Comparison of ENCODE assay signal across 1 cellular context in the genomic region with DNA sequence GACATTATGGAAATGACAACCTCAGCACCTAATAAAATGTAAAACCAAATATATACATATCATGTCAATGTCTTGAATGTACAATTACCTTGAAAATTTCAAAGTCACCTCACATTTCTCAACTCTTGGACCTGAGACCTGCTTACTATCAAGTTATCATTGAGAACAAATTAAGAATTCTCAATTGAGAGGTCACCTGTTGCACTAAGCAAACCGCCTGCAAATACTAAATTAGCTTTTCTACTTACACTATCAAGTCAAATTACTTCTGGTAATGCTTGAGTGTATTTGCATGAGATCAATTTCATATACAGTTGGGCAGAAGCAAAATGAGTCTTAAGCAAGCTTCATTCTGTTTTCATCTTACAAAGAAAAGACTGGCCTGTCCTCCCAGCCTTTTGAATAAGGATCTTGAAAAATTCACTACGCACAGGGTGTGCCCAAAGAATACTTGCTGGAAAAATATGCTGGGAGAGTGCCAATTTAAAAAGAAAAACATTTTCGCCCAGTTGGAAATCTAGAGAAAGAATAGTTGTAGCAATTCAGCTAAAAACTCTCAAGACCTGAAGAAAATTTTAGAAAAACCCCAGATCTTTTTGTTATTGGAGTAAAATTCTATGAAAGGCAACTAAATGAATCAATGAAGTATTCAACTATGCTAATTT.
A peak's percentile ranks its signal among the peaks of the same experiment; 100 is the strongest.
TF ChIP-seq lines count a peak whose summit lies in the region.

No MANE protein-coding gene starts in this region.

TF ChIP-seq in GM12878, 131 proteins besides CTCF, POLR2A, EP300 and RAD21:
- TF ChIP-seq, protein P1, sequence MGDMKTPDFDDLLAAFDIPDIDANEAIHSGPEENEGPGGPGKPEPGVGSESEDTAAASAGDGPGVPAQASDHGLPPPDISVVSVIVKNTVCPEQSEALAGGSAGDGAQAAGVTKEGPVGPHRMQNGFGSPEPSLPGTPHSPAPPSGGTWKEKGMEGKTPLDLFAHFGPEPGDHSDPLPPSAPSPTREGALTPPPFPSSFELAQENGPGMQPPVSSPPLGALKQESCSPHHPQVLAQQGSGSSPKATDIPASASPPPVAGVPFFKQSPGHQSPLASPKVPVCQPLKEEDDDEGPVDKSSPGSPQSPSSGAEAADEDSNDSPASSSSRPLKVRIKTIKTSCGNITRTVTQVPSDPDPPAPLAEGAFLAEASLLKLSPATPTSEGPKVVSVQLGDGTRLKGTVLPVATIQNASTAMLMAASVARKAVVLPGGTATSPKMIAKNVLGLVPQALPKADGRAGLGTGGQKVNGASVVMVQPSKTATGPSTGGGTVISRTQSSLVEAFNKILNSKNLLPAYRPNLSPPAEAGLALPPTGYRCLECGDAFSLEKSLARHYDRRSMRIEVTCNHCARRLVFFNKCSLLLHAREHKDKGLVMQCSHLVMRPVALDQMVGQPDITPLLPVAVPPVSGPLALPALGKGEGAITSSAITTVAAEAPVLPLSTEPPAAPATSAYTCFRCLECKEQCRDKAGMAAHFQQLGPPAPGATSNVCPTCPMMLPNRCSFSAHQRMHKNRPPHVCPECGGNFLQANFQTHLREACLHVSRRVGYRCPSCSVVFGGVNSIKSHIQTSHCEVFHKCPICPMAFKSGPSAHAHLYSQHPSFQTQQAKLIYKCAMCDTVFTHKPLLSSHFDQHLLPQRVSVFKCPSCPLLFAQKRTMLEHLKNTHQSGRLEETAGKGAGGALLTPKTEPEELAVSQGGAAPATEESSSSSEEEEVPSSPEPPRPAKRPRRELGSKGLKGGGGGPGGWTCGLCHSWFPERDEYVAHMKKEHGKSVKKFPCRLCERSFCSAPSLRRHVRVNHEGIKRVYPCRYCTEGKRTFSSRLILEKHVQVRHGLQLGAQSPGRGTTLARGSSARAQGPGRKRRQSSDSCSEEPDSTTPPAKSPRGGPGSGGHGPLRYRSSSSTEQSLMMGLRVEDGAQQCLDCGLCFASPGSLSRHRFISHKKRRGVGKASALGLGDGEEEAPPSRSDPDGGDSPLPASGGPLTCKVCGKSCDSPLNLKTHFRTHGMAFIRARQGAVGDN (IDR thresholded peaks at IDR 0.05) = 0 out of 2 replicates have a peak, but pooled peaks have one; percentile 13
- no peak for TF ChIP-seq ZNF622 (IDR thresholded peaks at IDR 0.05)
